In the genomic region with DNA sequence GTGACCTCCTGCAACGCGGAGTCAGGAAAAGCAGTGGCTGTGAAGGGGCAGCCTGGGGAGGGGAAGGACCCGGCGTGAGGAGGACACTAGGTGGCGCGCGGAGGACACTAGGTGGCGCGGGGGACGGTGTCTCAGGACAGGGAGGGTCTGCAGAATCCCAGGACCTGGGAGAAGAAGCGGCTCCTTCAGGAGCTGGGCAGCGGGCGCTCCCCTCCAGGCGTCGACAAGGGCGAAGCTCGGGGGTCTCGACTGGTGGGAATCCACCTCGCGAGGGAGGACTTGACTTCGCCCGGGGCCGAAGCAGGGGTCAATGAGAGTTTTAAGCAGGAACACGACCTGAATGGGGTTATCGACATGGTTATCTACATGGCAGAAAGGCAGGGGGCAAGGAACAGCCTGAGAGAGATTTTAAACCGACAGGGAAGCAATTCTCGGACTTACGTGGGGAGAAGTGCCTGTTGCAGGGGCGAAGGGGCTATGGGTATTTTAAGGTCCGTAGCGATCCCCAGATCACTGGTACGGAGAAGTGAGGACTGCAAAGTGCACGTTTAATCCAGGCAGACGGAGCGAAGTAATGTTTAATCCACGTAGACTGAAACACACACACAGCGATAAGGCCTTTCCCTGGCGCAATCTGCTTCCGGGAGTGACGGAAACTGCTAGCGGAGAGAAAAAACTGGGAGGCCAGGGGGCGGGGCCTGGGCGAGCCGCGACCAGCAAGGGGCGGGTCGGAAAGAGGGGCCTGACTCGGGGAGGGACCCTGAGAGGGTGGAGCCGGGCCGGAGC, we compare ENCODE assay signal across 1 cellular context.
TF ChIP-seq lines count a peak whose summit lies in the region.

TSS of gene ZNF616 (minus strand) at position 648 of the 786 bp plus-strand sequence. CDS start 9,426 bp downstream, outside the sequence.

TF ChIP-seq in HepG2, 621 proteins besides CTCF, POLR2A, EP300 and RAD21 (continued from another document and continues in another):
- TF ChIP-seq TERF1 (CRISPR knock-in tag; IDR thresholded peaks at IDR 0.05) (no peak), SALL2 (CRISPR knock-in tag; IDR thresholded peaks at IDR 0.05) (no peak), ZBTB39 (CRISPR knock-in tag; IDR thresholded peaks at IDR 0.05) (no peak), GPN1 (CRISPR knock-in tag; IDR thresholded peaks at IDR 0.05; ENCODE audit: borderline replicate concordance) (no peak), ZNF234 (CRISPR knock-in tag; conservative IDR thresholded peaks at IDR 0.05) (no peak), ZNF598 (CRISPR knock-in tag; IDR thresholded peaks at IDR 0.05; ENCODE audit: borderline replicate concordance) (no peak), REST (IDR thresholded peaks at IDR 0.05; ENCODE audit: borderline replicate concordance in 1 of 2, low read depth in 1 of 2, low read length in 2 of 2) (no peak), KAT7 (CRISPR knock-in tag; IDR thresholded peaks at IDR 0.05; ENCODE audit: borderline replicate concordance) (no peak; the same call in 1 of the 2 replicates), ARID2 (CRISPR knock-in tag; IDR thresholded peaks at IDR 0.05; ENCODE audit: borderline replicate concordance) (no peak), SIX4 (CRISPR knock-in tag; IDR thresholded peaks at IDR 0.05) (0 out of 2 replicates have a peak, but pooled peaks have one; percentile 3), HES4 (CRISPR knock-in tag; IDR thresholded peaks at IDR 0.05; ENCODE audit: borderline replicate concordance) (no peak), KAT2B (IDR thresholded peaks at IDR 0.05; ENCODE audit: borderline replicate concordance, low read depth, low read length) (no peak), ZNF235 (CRISPR knock-in tag; IDR thresholded peaks at IDR 0.05; ENCODE audit: borderline replicate concordance) (no peak; the same call in 1 of the 2 replicates), TCF7L2 (IDR thresholded peaks at IDR 0.05; ENCODE audit: low read depth, low read length) (no peak), MIER3 (CRISPR knock-in tag; IDR thresholded peaks at IDR 0.05; ENCODE audit: borderline replicate concordance) (no peak; the same call in 1 of the 2 replicates), TRIM24 (CRISPR knock-in tag; IDR thresholded peaks at IDR 0.05) (no peak), SPEN (CRISPR knock-in tag; IDR thresholded peaks at IDR 0.05; ENCODE audit: low read depth) (peak; percentile 22; the same call in 1 of the 2 replicates), HHEX (CRISPR knock-in tag; IDR thresholded peaks at IDR 0.05) (no peak), ELF1 (CRISPR knock-in tag; IDR thresholded peaks at IDR 0.05) (peak; percentile 87), ZNF776 (CRISPR knock-in tag; IDR thresholded peaks at IDR 0.05) (no peak), ATF5 (CRISPR knock-in tag; IDR thresholded peaks at IDR 0.05; ENCODE audit: low read depth) (peak; percentile 36; the same call in 1 of the 2 replicates), MXI1 (IDR thresholded peaks at IDR 0.05; ENCODE audit: borderline replicate concordance, low read depth, low read length) (peak; percentile 47; the same call in 1 of the 3 replicates), ZNF772 (CRISPR knock-in tag; IDR thresholded peaks at IDR 0.05) (peak; percentile 59), ONECUT2 (CRISPR knock-in tag; IDR thresholded peaks at IDR 0.05) (peak; percentile 1; the same call in 1 of the 2 replicates), NAIF1 (CRISPR knock-in tag; IDR thresholded peaks at IDR 0.05; ENCODE audit: borderline replicate concordance) (no peak; the same call in 1 of the 2 replicates), TSC22D2 (CRISPR knock-in tag; IDR thresholded peaks at IDR 0.05; ENCODE audit: borderline replicate concordance) (0 out of 2 replicates have a peak, but pooled peaks have one; percentile 36), HMG20B (CRISPR knock-in tag; conservative IDR thresholded peaks at IDR 0.05) (no peak), KLF9 (CRISPR knock-in tag; IDR thresholded peaks at IDR 0.05; ENCODE audit: low read depth) (no peak)
- TF ChIP-seq, protein P1, sequence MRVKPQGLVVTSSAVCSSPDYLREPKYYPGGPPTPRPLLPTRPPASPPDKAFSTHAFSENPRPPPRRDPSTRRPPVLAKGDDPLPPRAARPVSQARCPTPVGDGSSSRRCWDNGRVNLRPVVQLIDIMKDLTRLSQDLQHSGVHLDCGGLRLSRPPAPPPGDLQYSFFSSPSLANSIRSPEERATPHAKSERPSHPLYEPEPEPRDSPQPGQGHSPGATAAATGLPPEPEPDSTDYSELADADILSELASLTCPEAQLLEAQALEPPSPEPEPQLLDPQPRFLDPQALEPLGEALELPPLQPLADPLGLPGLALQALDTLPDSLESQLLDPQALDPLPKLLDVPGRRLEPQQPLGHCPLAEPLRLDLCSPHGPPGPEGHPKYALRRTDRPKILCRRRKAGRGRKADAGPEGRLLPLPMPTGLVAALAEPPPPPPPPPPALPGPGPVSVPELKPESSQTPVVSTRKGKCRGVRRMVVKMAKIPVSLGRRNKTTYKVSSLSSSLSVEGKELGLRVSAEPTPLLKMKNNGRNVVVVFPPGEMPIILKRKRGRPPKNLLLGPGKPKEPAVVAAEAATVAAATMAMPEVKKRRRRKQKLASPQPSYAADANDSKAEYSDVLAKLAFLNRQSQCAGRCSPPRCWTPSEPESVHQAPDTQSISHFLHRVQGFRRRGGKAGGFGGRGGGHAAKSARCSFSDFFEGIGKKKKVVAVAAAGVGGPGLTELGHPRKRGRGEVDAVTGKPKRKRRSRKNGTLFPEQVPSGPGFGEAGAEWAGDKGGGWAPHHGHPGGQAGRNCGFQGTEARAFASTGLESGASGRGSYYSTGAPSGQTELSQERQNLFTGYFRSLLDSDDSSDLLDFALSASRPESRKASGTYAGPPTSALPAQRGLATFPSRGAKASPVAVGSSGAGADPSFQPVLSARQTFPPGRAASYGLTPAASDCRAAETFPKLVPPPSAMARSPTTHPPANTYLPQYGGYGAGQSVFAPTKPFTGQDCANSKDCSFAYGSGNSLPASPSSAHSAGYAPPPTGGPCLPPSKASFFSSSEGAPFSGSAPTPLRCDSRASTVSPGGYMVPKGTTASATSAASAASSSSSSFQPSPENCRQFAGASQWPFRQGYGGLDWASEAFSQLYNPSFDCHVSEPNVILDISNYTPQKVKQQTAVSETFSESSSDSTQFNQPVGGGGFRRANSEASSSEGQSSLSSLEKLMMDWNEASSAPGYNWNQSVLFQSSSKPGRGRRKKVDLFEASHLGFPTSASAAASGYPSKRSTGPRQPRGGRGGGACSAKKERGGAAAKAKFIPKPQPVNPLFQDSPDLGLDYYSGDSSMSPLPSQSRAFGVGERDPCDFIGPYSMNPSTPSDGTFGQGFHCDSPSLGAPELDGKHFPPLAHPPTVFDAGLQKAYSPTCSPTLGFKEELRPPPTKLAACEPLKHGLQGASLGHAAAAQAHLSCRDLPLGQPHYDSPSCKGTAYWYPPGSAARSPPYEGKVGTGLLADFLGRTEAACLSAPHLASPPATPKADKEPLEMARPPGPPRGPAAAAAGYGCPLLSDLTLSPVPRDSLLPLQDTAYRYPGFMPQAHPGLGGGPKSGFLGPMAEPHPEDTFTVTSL (CRISPR knock-in tag; IDR thresholded peaks at IDR 0.05; ENCODE audit: borderline replicate concordance): no peak
- TF ChIP-seq, protein P2, sequence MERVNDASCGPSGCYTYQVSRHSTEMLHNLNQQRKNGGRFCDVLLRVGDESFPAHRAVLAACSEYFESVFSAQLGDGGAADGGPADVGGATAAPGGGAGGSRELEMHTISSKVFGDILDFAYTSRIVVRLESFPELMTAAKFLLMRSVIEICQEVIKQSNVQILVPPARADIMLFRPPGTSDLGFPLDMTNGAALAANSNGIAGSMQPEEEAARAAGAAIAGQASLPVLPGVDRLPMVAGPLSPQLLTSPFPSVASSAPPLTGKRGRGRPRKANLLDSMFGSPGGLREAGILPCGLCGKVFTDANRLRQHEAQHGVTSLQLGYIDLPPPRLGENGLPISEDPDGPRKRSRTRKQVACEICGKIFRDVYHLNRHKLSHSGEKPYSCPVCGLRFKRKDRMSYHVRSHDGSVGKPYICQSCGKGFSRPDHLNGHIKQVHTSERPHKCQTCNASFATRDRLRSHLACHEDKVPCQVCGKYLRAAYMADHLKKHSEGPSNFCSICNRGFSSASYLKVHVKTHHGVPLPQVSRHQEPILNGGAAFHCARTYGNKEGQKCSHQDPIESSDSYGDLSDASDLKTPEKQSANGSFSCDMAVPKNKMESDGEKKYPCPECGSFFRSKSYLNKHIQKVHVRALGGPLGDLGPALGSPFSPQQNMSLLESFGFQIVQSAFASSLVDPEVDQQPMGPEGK (CRISPR knock-in tag; IDR thresholded peaks at IDR 0.05): peak; percentile 58
- TF ChIP-seq, protein P3, sequence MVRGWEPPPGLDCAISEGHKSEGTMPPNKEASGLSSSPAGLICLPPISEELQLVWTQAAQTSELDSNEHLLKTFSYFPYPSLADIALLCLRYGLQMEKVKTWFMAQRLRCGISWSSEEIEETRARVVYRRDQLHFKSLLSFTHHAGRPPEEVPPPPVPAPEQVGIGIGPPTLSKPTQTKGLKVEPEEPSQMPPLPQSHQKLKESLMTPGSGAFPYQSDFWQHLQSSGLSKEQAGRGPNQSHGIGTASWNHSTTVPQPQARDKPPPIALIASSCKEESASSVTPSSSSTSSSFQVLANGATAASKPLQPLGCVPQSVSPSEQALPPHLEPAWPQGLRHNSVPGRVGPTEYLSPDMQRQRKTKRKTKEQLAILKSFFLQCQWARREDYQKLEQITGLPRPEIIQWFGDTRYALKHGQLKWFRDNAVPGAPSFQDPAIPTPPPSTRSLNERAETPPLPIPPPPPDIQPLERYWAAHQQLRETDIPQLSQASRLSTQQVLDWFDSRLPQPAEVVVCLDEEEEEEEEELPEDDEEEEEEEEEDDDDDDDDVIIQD (CRISPR knock-in tag; IDR thresholded peaks at IDR 0.05; ENCODE audit: low read depth): no peak; the same call in 1 of the 2 replicates
- TF ChIP-seq, protein P4, sequence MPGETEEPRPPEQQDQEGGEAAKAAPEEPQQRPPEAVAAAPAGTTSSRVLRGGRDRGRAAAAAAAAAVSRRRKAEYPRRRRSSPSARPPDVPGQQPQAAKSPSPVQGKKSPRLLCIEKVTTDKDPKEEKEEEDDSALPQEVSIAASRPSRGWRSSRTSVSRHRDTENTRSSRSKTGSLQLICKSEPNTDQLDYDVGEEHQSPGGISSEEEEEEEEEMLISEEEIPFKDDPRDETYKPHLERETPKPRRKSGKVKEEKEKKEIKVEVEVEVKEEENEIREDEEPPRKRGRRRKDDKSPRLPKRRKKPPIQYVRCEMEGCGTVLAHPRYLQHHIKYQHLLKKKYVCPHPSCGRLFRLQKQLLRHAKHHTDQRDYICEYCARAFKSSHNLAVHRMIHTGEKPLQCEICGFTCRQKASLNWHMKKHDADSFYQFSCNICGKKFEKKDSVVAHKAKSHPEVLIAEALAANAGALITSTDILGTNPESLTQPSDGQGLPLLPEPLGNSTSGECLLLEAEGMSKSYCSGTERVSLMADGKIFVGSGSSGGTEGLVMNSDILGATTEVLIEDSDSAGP (CRISPR knock-in tag; IDR thresholded peaks at IDR 0.05; ENCODE audit: borderline replicate concordance): peak; percentile 80
- TF ChIP-seq, protein P5, sequence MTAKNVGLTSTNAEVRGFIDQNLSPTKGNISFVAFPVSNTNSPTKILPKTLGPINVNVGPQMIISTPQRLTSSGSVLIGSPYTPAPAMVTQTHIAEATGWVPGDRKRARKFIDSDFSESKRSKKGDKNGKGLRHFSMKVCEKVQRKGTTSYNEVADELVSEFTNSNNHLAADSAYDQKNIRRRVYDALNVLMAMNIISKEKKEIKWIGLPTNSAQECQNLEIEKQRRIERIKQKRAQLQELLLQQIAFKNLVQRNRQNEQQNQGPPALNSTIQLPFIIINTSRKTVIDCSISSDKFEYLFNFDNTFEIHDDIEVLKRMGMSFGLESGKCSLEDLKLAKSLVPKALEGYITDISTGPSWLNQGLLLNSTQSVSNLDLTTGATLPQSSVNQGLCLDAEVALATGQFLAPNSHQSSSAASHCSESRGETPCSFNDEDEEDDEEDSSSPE (CRISPR knock-in tag; IDR thresholded peaks at IDR 0.05): no peak
